Comparison of ENCODE assay signal across 12 cellular contexts in genomic region chr19:14368011-14368513, GRCh38. TPM values are rescaled to one million over a fixed set of nuclear protein-coding genes. Genes with fewer than 3 reads are reported as not detected.
A peak's percentile ranks its signal among the peaks of the same experiment; 100 is the strongest.
DNase-seq lines count a peak whose midpoint lies in the region; ATAC-seq, FAIRE-seq and TF ChIP-seq lines count a peak whose summit lies in the region.
"Had no signal": no experiment of that assay in that cellular context is flagged by ENCODE, and none has a peak within 500 bp of the region (broad histone marks: within the 10 kb centered on the region; RNA-seq: fewer than 3 reads in every experiment).

No MANE protein-coding gene starts in this region.

- H3K9me3 ChIP-seq in parathyroid adenoma (ENCODE audit: control insufficient read depth, low read length), result no peaks in the 10 kb centered on the region
- H3K9me3 ChIP-seq: body of pancreas had no signal

- DNase-seq in GM12891 (ENCODE audit: insufficient read length, low spot score) (no peak), NAMALWA (ENCODE audit: low spot score) (peak; percentile 76), NCI-H2171 (lab: John Stamatoyannopoulos, UW) (no peak), Ammon's horn (ENCODE audit: low spot score) (no peak), posterior vena cava (ENCODE audit: low spot score) (no peak)
- no peak for DNase-seq in activated naive CD8-positive, alpha-beta T cell treated with anti-CD3 and anti-CD28 coated beads, Interleukin-2, amount 10 ng/mL, durations not matched to agents 7 days and 5 days
- DNase-seq: body of pancreas, DMS79 treated with DMSO at 0.1 percent for 48 hours, NCI-H1417 treated with DMSO at 0.1 percent for 48 hours had no signal

- no peak overlapping the region for H3K9ac ChIP-seq in parathyroid adenoma

- H3K4me1 Mint-ChIP-seq in activated naive CD8-positive, alpha-beta T cell treated with anti-CD3 and anti-CD28 coated beads, Interleukin-2, amount 10 ng/mL, durations not matched to agents 7 days and 5 days, result peaks cover 54% of the 10 kb centered on the region

- peaks cover 6% of the 10 kb centered on the region for H3K4me1 ChIP-seq in parathyroid adenoma

- H2AFZ ChIP-seq in parathyroid adenoma, result no peak overlapping the region

- no peak for TF ChIP-seq CTCF in parathyroid adenoma (IDR thresholded peaks at IDR 0.05)

- no peak for TF ChIP-seq POLR2A in GM12891 (IDR thresholded peaks at IDR 0.05; ENCODE audit: low read depth, low read length)

- H3K4me2 ChIP-seq in parathyroid adenoma (ENCODE audit: low read length), result no peak overlapping the region

- peak; percentile 57 for FAIRE-seq in GM12891 (lab: Jason Lieb, UNC)

- H3K36me3 Mint-ChIP-seq in activated naive CD8-positive, alpha-beta T cell treated with anti-CD3 and anti-CD28 coated beads, Interleukin-2, amount 10 ng/mL, durations not matched to agents 7 days and 5 days, result peaks cover 1% of the 10 kb centered on the region

- H3K27me3 ChIP-seq in parathyroid adenoma (ENCODE audit: control insufficient read depth, insufficient read depth, low read length), result no peaks in the 10 kb centered on the region
- H3K27me3 ChIP-seq: body of pancreas had no signal

- H3K9me3 Mint-ChIP-seq in activated naive CD8-positive, alpha-beta T cell treated with anti-CD3 and anti-CD28 coated beads, Interleukin-2, amount 10 ng/mL, durations not matched to agents 7 days and 5 days, result no peaks in the 10 kb centered on the region

- peak overlapping the region; percentile 62 for H3K4me3 Mint-ChIP-seq in activated naive CD8-positive, alpha-beta T cell treated with anti-CD3 and anti-CD28 coated beads, Interleukin-2, amount 10 ng/mL, durations not matched to agents 7 days and 5 days

- ATAC-seq in activated naive CD8-positive, alpha-beta T cell treated with anti-CD3 and anti-CD28 coated beads, Interleukin-2, amount 10 ng/mL, durations not matched to agents 7 days and 5 days (ENCODE audit: low read depth), result peak; percentile 36
- no peak for ATAC-seq in GM19351 (IDR thresholded peaks at IDR 0.05; ENCODE audit: unreplicated experiment)
- ATAC-seq: body of pancreas, Panc1 had no signal

- no peaks in the 10 kb centered on the region for H3K79me2 ChIP-seq in parathyroid adenoma

- H3K36me3 ChIP-seq in parathyroid adenoma (ENCODE audit: control insufficient read depth, insufficient read depth, low read length), result no peaks in the 10 kb centered on the region

- POLR2A ChIA-PET in activated naive CD8-positive, alpha-beta T cell treated with anti-CD3 and anti-CD28 coated beads, Interleukin-2, amount 10 ng/mL, durations not matched to agents 7 days and 5 days (lab: Charles Lee), result interaction anchor here (0.6 to 19.3 kb wide), 6 partner anchors 7 to 226 kb away, joined by 3 to 747 read pairs (median 44); partner anchors contain the start of gene ADGRE5

- intact Hi-C loops in posterior vena cava (cut with DNase I), result loop anchor here in 1 of 2 donors (10.0 kb wide), 1 partner anchor 47 kb away; the partner anchor contains the start of gene DDX39A

- no peaks in the 10 kb centered on the region for H3K27me3 Mint-ChIP-seq in activated naive CD8-positive, alpha-beta T cell treated with anti-CD3 and anti-CD28 coated beads, Interleukin-2, amount 10 ng/mL, durations not matched to agents 7 days and 5 days

- no peak overlapping the region for H3K4me3 ChIP-seq in parathyroid adenoma (ENCODE audit: low read depth, low read length)
- H3K4me3 ChIP-seq: body of pancreas had no signal

- peak overlapping the region; percentile 91 for H3K27ac Mint-ChIP-seq in activated naive CD8-positive, alpha-beta T cell treated with anti-CD3 and anti-CD28 coated beads, Interleukin-2, amount 10 ng/mL, durations not matched to agents 7 days and 5 days

- H3K27ac ChIP-seq in parathyroid adenoma, result peak overlapping the region; percentile 24

TF ChIP-seq in GM12891, 5 proteins besides CTCF, POLR2A, EP300 and RAD21:
- TF ChIP-seq SPI1 (IDR thresholded peaks at IDR 0.05; ENCODE audit: low read depth, low read length), result 0 out of 2 replicates have a peak, but pooled peaks have one; percentile 41
- no peak for TF ChIP-seq TAF1 (IDR thresholded peaks at IDR 0.05; ENCODE audit: low read depth, low read length)

RNA-seq across cellular contexts. Expression of gene ADGRE5, which starts 13.2 kb away (rescaled TPM):
- 59.8 TPM for polyA plus RNA-seq in GM12891 (2012; ENCODE audit: low read depth, missing spikeins)
- total RNA-seq in activated naive CD8-positive, alpha-beta T cell treated with anti-CD3 and anti-CD28 coated beads, Interleukin-2, amount 10 ng/mL, durations not matched to agents 7 days and 5 days, result 100 to 1,000 TPM; 304 to 315 TPM
- total RNA-seq in posterior vena cava, result 100 to 1,000 TPM; 195 to 306 TPM

RNA-seq across cellular contexts. Expression of gene DDX39A, which starts 51.1 kb away (rescaled TPM):
- 153 TPM for polyA plus RNA-seq in GM12891 (2012; ENCODE audit: low read depth, missing spikeins)
- 100 to 1,000 TPM; 192 to 202 TPM for total RNA-seq in activated naive CD8-positive, alpha-beta T cell treated with anti-CD3 and anti-CD28 coated beads, Interleukin-2, amount 10 ng/mL, durations not matched to agents 7 days and 5 days
- 10 to 100 TPM; 37.4 to 38.7 TPM for total RNA-seq in posterior vena cava

Comparison
In these comparisons a context has a peak if more than half of its experiments do, and no peak if none do; other contexts are left out.
1. RNA of gene DDX39A, which starts 51.1 kb away (total RNA-seq): 192 to 202 TPM in activated naive CD8-positive, alpha-beta T cell treated with anti-CD3 and anti-CD28 coated beads, Interleukin-2, amount 10 ng/mL, durations not matched to agents 7 days and 5 days; 37.4 to 38.7 TPM in posterior vena cava; every median in the first group is over 4 times any median in the second.